Comparison of ENCODE assay signal across 7 cellular contexts in genomic region chr10:130836344-130836743, GRCh38.
"Had no signal": no experiment of that assay in that cellular context is flagged by ENCODE, and none has a peak within 500 bp of the region (broad histone marks: within the 10 kb centered on the region; RNA-seq: fewer than 3 reads in every experiment).

No MANE protein-coding gene starts in this region.

- H3K9ac ChIP-seq: KMS-11 had no signal

- H3K4me2 ChIP-seq: KMS-11 had no signal

- ATAC-seq: HepG2, K562 had no signal

- H3K4me3 ChIP-seq: K562 had no signal

- DNase-seq: IMR-90, KBM-7, KG1 had no signal

- H3K27ac ChIP-seq: HL-60, KMS-11 had no signal
